19 cellular contexts compared by ENCODE assay signal in the genomic region with DNA sequence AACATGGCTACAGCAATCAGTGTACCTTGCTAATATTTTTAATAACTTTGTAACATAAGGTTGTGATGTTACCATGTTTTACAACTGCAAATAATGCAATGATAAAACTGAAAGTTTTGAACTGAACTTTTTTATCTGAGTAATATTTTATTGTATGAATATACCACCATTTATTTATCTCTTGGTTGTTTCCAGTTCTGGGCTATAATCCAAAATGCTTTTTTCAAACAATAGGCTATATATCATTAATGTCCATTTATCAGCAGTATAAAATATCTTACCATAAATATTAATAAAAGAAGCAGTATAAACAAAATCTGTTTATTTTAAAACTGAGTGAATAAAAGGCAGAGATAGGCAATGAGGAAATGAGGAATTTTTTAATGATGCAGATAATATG.
"Had no signal": no experiment of that assay in that cellular context is flagged by ENCODE, and none has a peak within 500 bp of the region (broad histone marks: within the 10 kb centered on the region; RNA-seq: fewer than 3 reads in every experiment).

No MANE protein-coding gene starts in this region.

- DNase-seq: activated CD4-positive, alpha-beta T cell treated with anti-CD3 and anti-CD28 coated beads for 48 hours; activated CD4-positive, alpha-beta T cell treated with anti-CD3 and anti-CD28 coated beads, Interleukin-2, amount 50 U/mL, for 4 hours; activated CD4-positive, CD25-positive, alpha-beta regulatory T cell treated with anti-CD3 and anti-CD28 coated beads, Interleukin-2, amount 50 U/mL, for 72 hours; activated CD8-positive, alpha-beta memory T cell treated with anti-CD3 and anti-CD28 coated beads, Interleukin-2, amount 50 U/mL, for 48 hours; activated CD8-positive, alpha-beta T cell treated with anti-CD3 and anti-CD28 coated beads, Interleukin-2, amount 10 ng/mL, durations not matched to agents 7 days and 5 days; activated effector memory CD4-positive, alpha-beta T cell treated with Interleukin-2 at 50 U/mL for 16 hours; activated naive CD4-positive, alpha-beta T cell; activated T-cell treated with anti-CD3 and anti-CD28 coated beads, Interleukin-2, amount 50 U/mL, for 1 hour; aorta; NCI-H1105 treated with DMSO at 0.1 percent for 48 hours; NCI-H1436 treated with DMSO at 0.1 percent for 48 hours; NCI-H187; NCI-H2081; NCI-H446; NCI-H524; Peyer's patch; SHP77; T-helper 9 cell had no signal

- H3K4me3 ChIP-seq: breast epithelium, Peyer's patch had no signal

- H3K4me1 ChIP-seq: breast epithelium had no signal

- H3K27me3 ChIP-seq: breast epithelium, Peyer's patch had no signal

- H3K27ac ChIP-seq: breast epithelium, Peyer's patch had no signal

- H3K9me3 ChIP-seq: breast epithelium, Peyer's patch had no signal

- H3K36me3 ChIP-seq: breast epithelium, Peyer's patch had no signal
